In genomic region chr16:2076072-2076865, GRCh38 we compare ENCODE assay signal across 20 cellular contexts. TPM values are rescaled to one million over a fixed set of nuclear protein-coding genes. Genes with fewer than 3 reads are reported as not detected.
DNase-seq lines count a peak whose midpoint lies in the region; ATAC-seq, FAIRE-seq and TF ChIP-seq lines count a peak whose summit lies in the region.
"Had no signal": no experiment of that assay in that cellular context is flagged by ENCODE, and none has a peak within 500 bp of the region (broad histone marks: within the 10 kb centered on the region; RNA-seq: fewer than 3 reads in every experiment).

No MANE protein-coding gene starts in this region.

- H3K9me3 ChIP-seq in HepG2 (ENCODE audit: low read length) (no peaks in the 10 kb centered on the region), right lobe of liver (no peaks in the 10 kb centered on the region), neuronal stem cell (replicated peaks in 1 of 2; ENCODE audit: control insufficient read depth in 2 of 2, insufficient read depth in 1 of 2, low read depth in 1 of 2, low read length in 2 of 2) (no peaks in the 10 kb centered on the region)
- H3K9me3 ChIP-seq: BLaER1, Caco-2 had no signal

- TF ChIP-seq CTCF in HepG2 (CRISPR knock-in tag; IDR thresholded peaks at IDR 0.05) = no peak
- TF ChIP-seq CTCF in right lobe of liver (IDR thresholded peaks at IDR 0.05) = no peak

- H3K4me3 Mint-ChIP-seq in activated T-cell treated with anti-CD3 and anti-CD28 coated beads, Interleukin-2, amount 50 U/mL, for 24 hours = no peak overlapping the region
- H3K4me3 Mint-ChIP-seq: B cell; CD4-positive, CD25-positive, alpha-beta regulatory T cell; CD8-positive, alpha-beta T cell had no signal

- BruUV-seq in HepG2 (replicated peaks; lab: Mats Ljungman, UMichigan) = TSS peak; percentile 39

- no peak overlapping the region for H3K18ac ChIP-seq in neuronal stem cell (ENCODE audit: low read length)

- H3K79me2 ChIP-seq in HepG2 (ENCODE audit: insufficient read depth, low read length) = no peaks in the 10 kb centered on the region

- H3K36me3 ChIP-seq in HepG2 (replicated peaks in 1 of 2; ENCODE audit: control insufficient read depth in 1 of 2, insufficient read depth in 2 of 2, low read length in 2 of 2) (peaks cover 14 to 19% of the 10 kb centered on the region in 2 experiments; a peak in 4 of 5 replicates), right lobe of liver (peaks cover 0 to 70% (median 18%) of the 10 kb centered on the region in 4 donors), neuronal stem cell (replicated peaks in 1 of 2; ENCODE audit: control insufficient read depth in 2 of 2, insufficient read depth in 2 of 2, low read length in 2 of 2) (peaks cover 19 to 84% of the 10 kb centered on the region in 2 donors)

- no peak overlapping the region for H2BK15ac ChIP-seq in neuronal stem cell (ENCODE audit: low read length)

- no peak overlapping the region for H3K27ac Mint-ChIP-seq in activated T-cell treated with anti-CD3 and anti-CD28 coated beads, Interleukin-2, amount 50 U/mL, for 24 hours
- H3K27ac Mint-ChIP-seq: B cell; CD4-positive, CD25-positive, alpha-beta regulatory T cell; CD8-positive, alpha-beta T cell had no signal

- peaks cover 6% of the 10 kb centered on the region for H3K79me1 ChIP-seq in neuronal stem cell (ENCODE audit: low read depth, low read length)

- CTCF ChIA-PET in HepG2 (lab: Yijun Ruan, JAX; ENCODE audit: low intra/inter-chr PET ratio, low total read pairs) = no interaction called here

- no peak overlapping the region for H2AFZ ChIP-seq in HepG2 (ENCODE audit: low read length)
- H2AFZ ChIP-seq in neuronal stem cell (ENCODE audit: low read length) = no peak overlapping the region

- H4K8ac ChIP-seq in neuronal stem cell (ENCODE audit: low read depth, low read length) = no peak overlapping the region

- peak overlapping the region; percentile 5 for H2BK5ac ChIP-seq in neuronal stem cell (ENCODE audit: low read length)

- no peak overlapping the region for H2BK120ac ChIP-seq in neuronal stem cell (ENCODE audit: low read depth, low read length)

- H3K4me1 ChIP-seq in HepG2 (ENCODE audit: insufficient read depth, low read length) (no peaks in the 10 kb centered on the region), right lobe of liver (no peaks in the 10 kb centered on the region), neuronal stem cell (ENCODE audit: control insufficient read depth in 2 of 2, insufficient read depth in 1 of 2, low read depth in 1 of 2, low read length in 2 of 2) (no peaks in the 10 kb centered on the region)
- H3K4me1 ChIP-seq: Caco-2 had no signal

- H3K4me3 ChIP-seq in HepG2 (replicated peaks in 1 of 3; ENCODE audit: insufficient read depth in 1 of 3, low read depth in 2 of 3, low read length in 3 of 3) = no peak overlapping the region
- no peak overlapping the region for H3K4me3 ChIP-seq in right lobe of liver
- no peak overlapping the region for H3K4me3 ChIP-seq in neuronal stem cell (ENCODE audit: low read length in 2 of 2)
- H3K4me3 ChIP-seq: BLaER1 had no signal

- no peak for ATAC-seq in HepG2
- ATAC-seq in right lobe of liver = no peak
- ATAC-seq: CD8-positive, alpha-beta T cell had no signal

- H3K23ac ChIP-seq in neuronal stem cell (ENCODE audit: low read depth, low read length, poor library complexity) = no peak overlapping the region

- no peak for FAIRE-seq in HepG2 (lab: Jason Lieb, UNC)
- FAIRE-seq: A204.1, G401.6, GM12892 had no signal

- intact Hi-C loops in HepG2 (cut with micrococcal nuclease; ENCODE audit: unreplicated experiment) = no loop called here
- intact Hi-C loops in right lobe of liver (cut with DNase I) = no loop called here

- H3K4me2 ChIP-seq in HepG2 (ENCODE audit: low read depth, low read length) = no peak overlapping the region
- no peak overlapping the region for H3K4me2 ChIP-seq in neuronal stem cell (ENCODE audit: insufficient read depth, low read length, poor library complexity, severe bottlenecking)
- H3K4me2 ChIP-seq: BLaER1 had no signal

- H3K9ac ChIP-seq in HepG2 (ENCODE audit: insufficient read depth, low read depth, low read length) (no peak overlapping the region), neuronal stem cell (ENCODE audit: low read depth, low read length, poor library complexity) (no peak overlapping the region)
- H3K9ac ChIP-seq: BLaER1 had no signal

- H3K4me1 Mint-ChIP-seq in activated T-cell treated with anti-CD3 and anti-CD28 coated beads, Interleukin-2, amount 50 U/mL, for 24 hours (ENCODE audit: low read depth) = no peaks in the 10 kb centered on the region
- H3K4me1 Mint-ChIP-seq: B cell; CD4-positive, CD25-positive, alpha-beta regulatory T cell had no signal

- no peak overlapping the region for H3K4ac ChIP-seq in neuronal stem cell (ENCODE audit: low read length)

- no peaks in the 10 kb centered on the region for H3K27me3 Mint-ChIP-seq in activated T-cell treated with anti-CD3 and anti-CD28 coated beads, Interleukin-2, amount 50 U/mL, for 24 hours
- H3K27me3 Mint-ChIP-seq: B cell; CD4-positive, CD25-positive, alpha-beta regulatory T cell had no signal

- no peaks in the 10 kb centered on the region for H3K9me3 Mint-ChIP-seq in activated T-cell treated with anti-CD3 and anti-CD28 coated beads, Interleukin-2, amount 50 U/mL, for 24 hours
- H3K9me3 Mint-ChIP-seq: CD8-positive, alpha-beta T cell had no signal

- no peak for TF ChIP-seq RAD21 in HepG2 (CRISPR knock-in tag; IDR thresholded peaks at IDR 0.05)

- no peak overlapping the region for H2AK5ac ChIP-seq in neuronal stem cell (ENCODE audit: low read depth, low read length)

- H2BK12ac ChIP-seq in neuronal stem cell (ENCODE audit: low read length) = no peak overlapping the region

- TF ChIP-seq POLR2A in HepG2 (IDR thresholded peaks at IDR 0.05; ENCODE audit: insufficient read depth in 1 of 2, low read depth in 2 of 2, low read length in 2 of 2) (no peak), right lobe of liver (IDR thresholded peaks at IDR 0.05) (no peak)

- H4K20me1 ChIP-seq in HepG2 (ENCODE audit: insufficient read depth, low read length) = no peaks in the 10 kb centered on the region

- no peaks in the 10 kb centered on the region for H3K27me3 ChIP-seq in HepG2 (ENCODE audit: control insufficient read depth in 1 of 2, insufficient read depth in 2 of 2, low read length in 2 of 2)
- H3K27me3 ChIP-seq in right lobe of liver = no peaks in the 10 kb centered on the region
- no peaks in the 10 kb centered on the region for H3K27me3 ChIP-seq in neuronal stem cell (ENCODE audit: control insufficient read depth in 3 of 3, insufficient read depth in 3 of 3, low read depth in 1 of 3, low read length in 3 of 3)
- H3K27me3 ChIP-seq: BLaER1 had no signal

- H3K27ac ChIP-seq in HepG2 (ENCODE audit: extremely low read length, insufficient read depth, low read length) (no peak overlapping the region), right lobe of liver (no peak overlapping the region), neuronal stem cell (replicated peaks; ENCODE audit: low read length) (no peak overlapping the region)
- H3K27ac ChIP-seq: 22Rv1, BLaER1, C4-2B had no signal

- no peak for DNase-seq in HepG2 (ENCODE audit: low spot score)
- DNase-seq in right lobe of liver = no peak
- DNase-seq in neuronal stem cell (ENCODE audit: low spot score) = no peak
- no peak for DNase-seq in activated T-cell treated with anti-CD3 and anti-CD28 coated beads, Interleukin-2, amount 50 U/mL, for 24 hours
- no peak for DNase-seq in SIG-M5 (lab: John Stamatoyannopoulos, UW)
- DNase-seq: Caco-2; CD4-positive, CD25-positive, alpha-beta regulatory T cell; CD8-positive, alpha-beta T cell; DMS153; DND-41; GOT3; H7; HCEC 1CT had no signal

- TF ChIP-seq EP300 in HepG2 (IDR thresholded peaks at IDR 0.05; ENCODE audit: low read depth in 2 of 2, low read length in 2 of 2) (no peak), HepG2 (CRISPR knock-in tag; IDR thresholded peaks at IDR 0.05; ENCODE audit: borderline replicate concordance) (no peak)

- peaks cover 77% of the 10 kb centered on the region for H3K36me3 Mint-ChIP-seq in activated T-cell treated with anti-CD3 and anti-CD28 coated beads, Interleukin-2, amount 50 U/mL, for 24 hours (ENCODE audit: low read depth)
- H3K36me3 Mint-ChIP-seq: CD4-positive, CD25-positive, alpha-beta regulatory T cell had no signal

- 97% methylated on average over 15 of the region's 28 CpGs for WGBS in HepG2 (ENCODE audit: low lambda C conversion rate)
- 93% methylated on average over 2 of the region's 28 CpGs for WGBS in right lobe of liver (ENCODE audit: insufficient coverage, low coverage, low lambda C conversion rate, missing lambda C conversion rate)
- no CpG with 5 or more reads among the region's 28 CpGs for WGBS in neuronal stem cell (ENCODE audit: extremely low coverage in 2 of 2, insufficient read length in 2 of 2, insufficient replicate concordance in 1 of 2), 2 donors

- in situ Hi-C loops in HepG2 (cut with HindIII; ENCODE audit: extremely low pct_ligation_motif_present, low pct_unique_long_range_greater_than_20kb) = no loop called here

- H3K14ac ChIP-seq in neuronal stem cell (ENCODE audit: low read length) = no peak overlapping the region

- POLR2A ChIA-PET in HepG2 (lab: Yijun Ruan, JAX) = no interaction called here

- no peak overlapping the region for H4K91ac ChIP-seq in neuronal stem cell (ENCODE audit: low read depth, low read length, poor library complexity)

RNA-seq across cellular contexts. Expression of gene TSC2, which starts 28.5 kb away (rescaled TPM):
- 10.3 and 19.6 TPM in 2 replicates for total RNA-seq in HepG2 (2016; rRNA removed; fragmentation: Illumina TruSeq; extraction: Trizol)
- 13.6 and 17.2 TPM in 2 replicates for total RNA-seq in HepG2 (2016; cell fraction: cytosol; rRNA removed; fragmentation: Illumina TruSeq; extraction: Trizol; ENCODE audit: low read depth)
- total RNA-seq in HepG2 (2016; cell fraction: insoluble cytoplasmic fraction; rRNA removed; fragmentation: Illumina TruSeq; extraction: Trizol) = 7.7 and 19.6 TPM in 2 replicates
- 13.2 and 13.3 TPM in 2 replicates for total RNA-seq in HepG2 (2016; cell fraction: membrane; rRNA removed; fragmentation: Illumina TruSeq; extraction: Trizol)
- 21.2 and 34.7 TPM in 2 replicates for total RNA-seq in HepG2 (2016; cell fraction: nucleus; rRNA removed; fragmentation: Illumina TruSeq; extraction: Trizol)
- 40.4 and 44.6 TPM in 2 replicates for polyA plus RNA-seq in HepG2 (2011; rRNA removed)
- 13.0 and 19.7 TPM in 2 replicates for polyA plus RNA-seq in HepG2 (2011; cell fraction: cytosol; rRNA removed)
- 352 and 473 TPM in 2 replicates for polyA plus RNA-seq in HepG2 (2011; cell fraction: nucleus; rRNA removed)
- polyA plus RNA-seq in HepG2 (2012) = 50.1 and 57.0 TPM in 2 replicates
- polyA plus RNA-seq in HepG2 (2016; cell fraction: cytosol; fragmentation: Illumina TruSeq; extraction: Trizol; ENCODE audit: low read depth) = 2.9 and 4.1 TPM in 2 replicates
- polyA plus RNA-seq in HepG2 (2016; cell fraction: insoluble cytoplasmic fraction; fragmentation: Illumina TruSeq; extraction: Trizol; ENCODE audit: low read depth) = 13.2 and 17.7 TPM in 2 replicates
- polyA plus RNA-seq in HepG2 (2016; cell fraction: membrane; fragmentation: Illumina TruSeq; extraction: Trizol; ENCODE audit: low read depth) = 5.4 and 5.7 TPM in 2 replicates
- polyA plus RNA-seq in HepG2 (2016; cell fraction: nucleus; fragmentation: Illumina TruSeq; extraction: Trizol; ENCODE audit: insufficient read depth, low read depth) = 82.5 and 84.9 TPM in 2 replicates
- polyA minus RNA-seq in HepG2 (2011; rRNA and poly(A)+ RNA removed; ENCODE audit: low replicate concordance) = 69.9 and 84.9 TPM in 2 replicates
- polyA minus RNA-seq in HepG2 (2011; cell fraction: cytosol; rRNA and poly(A)+ RNA removed) = 25.5 and 36.2 TPM in 2 replicates
- polyA minus RNA-seq in HepG2 (2011; cell fraction: nucleus; rRNA and poly(A)+ RNA removed) = 59.4 and 61.0 TPM in 2 replicates
- 100 to 1,000 TPM in 1 of 6 experiments, 10 to 100 TPM in 5; 25.7 to 124 (median 59.4) TPM for total RNA-seq in right lobe of liver
- polyA plus RNA-seq in neuronal stem cell (2013, experiment 1 of 2) = 54.6 TPM
- polyA plus RNA-seq in neuronal stem cell (2013, experiment 2 of 2) = 53.2 TPM

RNA-seq across cellular contexts. Expression of gene NTHL1, which starts 28.6 kb away (rescaled TPM):
- total RNA-seq in HepG2 (2016; rRNA removed; fragmentation: Illumina TruSeq; extraction: Trizol) = 64.8 and 64.9 TPM in 2 replicates
- 24.9 and 26.2 TPM in 2 replicates for total RNA-seq in HepG2 (2016; cell fraction: cytosol; rRNA removed; fragmentation: Illumina TruSeq; extraction: Trizol; ENCODE audit: low read depth)
- total RNA-seq in HepG2 (2016; cell fraction: insoluble cytoplasmic fraction; rRNA removed; fragmentation: Illumina TruSeq; extraction: Trizol) = 69.4 and 70.6 TPM in 2 replicates
- total RNA-seq in HepG2 (2016; cell fraction: membrane; rRNA removed; fragmentation: Illumina TruSeq; extraction: Trizol) = 25.2 and 29.9 TPM in 2 replicates
- 22.8 and 26.0 TPM in 2 replicates for total RNA-seq in HepG2 (2016; cell fraction: nucleus; rRNA removed; fragmentation: Illumina TruSeq; extraction: Trizol)
- polyA plus RNA-seq in HepG2 (2011; rRNA removed) = 47.5 and 55.6 TPM in 2 replicates
- polyA plus RNA-seq in HepG2 (2011; cell fraction: cytosol; rRNA removed) = 63.4 and 112 TPM in 2 replicates
- 61.1 and 66.7 TPM in 2 replicates for polyA plus RNA-seq in HepG2 (2011; cell fraction: nucleus; rRNA removed)
- polyA plus RNA-seq in HepG2 (2012) = 19.7 and 24.2 TPM in 2 replicates
- 12.4 and 13.2 TPM in 2 replicates for polyA plus RNA-seq in HepG2 (2016; cell fraction: cytosol; fragmentation: Illumina TruSeq; extraction: Trizol; ENCODE audit: low read depth)
- 43.0 and 46.2 TPM in 2 replicates for polyA plus RNA-seq in HepG2 (2016; cell fraction: insoluble cytoplasmic fraction; fragmentation: Illumina TruSeq; extraction: Trizol; ENCODE audit: low read depth)
- 15.6 and 17.1 TPM in 2 replicates for polyA plus RNA-seq in HepG2 (2016; cell fraction: membrane; fragmentation: Illumina TruSeq; extraction: Trizol; ENCODE audit: low read depth)
- 42.8 and 44.9 TPM in 2 replicates for polyA plus RNA-seq in HepG2 (2016; cell fraction: nucleus; fragmentation: Illumina TruSeq; extraction: Trizol; ENCODE audit: insufficient read depth, low read depth)
- 25.8 and 50.8 TPM in 2 replicates for polyA minus RNA-seq in HepG2 (2011; rRNA and poly(A)+ RNA removed; ENCODE audit: low replicate concordance)
- 24.2 and 32.7 TPM in 2 replicates for polyA minus RNA-seq in HepG2 (2011; cell fraction: cytosol; rRNA and poly(A)+ RNA removed)
- 9.3 and 11.6 TPM in 2 replicates for polyA minus RNA-seq in HepG2 (2011; cell fraction: nucleus; rRNA and poly(A)+ RNA removed)
- total RNA-seq in right lobe of liver = 100 to 1,000 TPM in 1 of 6 experiments, 10 to 100 TPM in 5; 12.0 to 127 (median 42.6) TPM
- polyA plus RNA-seq in neuronal stem cell (2013, experiment 1 of 2) = 28.2 TPM
- polyA plus RNA-seq in neuronal stem cell (2013, experiment 2 of 2) = 27.7 TPM

RNA-seq across cellular contexts. Expression of gene NHERF2, which starts 49.6 kb away (rescaled TPM):
- total RNA-seq in HepG2 (2016; rRNA removed; fragmentation: Illumina TruSeq; extraction: Trizol) = 15.8 and 23.7 TPM in 2 replicates
- 17.2 and 21.7 TPM in 2 replicates for total RNA-seq in HepG2 (2016; cell fraction: cytosol; rRNA removed; fragmentation: Illumina TruSeq; extraction: Trizol; ENCODE audit: low read depth)
- 14.8 and 26.0 TPM in 2 replicates for total RNA-seq in HepG2 (2016; cell fraction: insoluble cytoplasmic fraction; rRNA removed; fragmentation: Illumina TruSeq; extraction: Trizol)
- 42.5 and 44.6 TPM in 2 replicates for total RNA-seq in HepG2 (2016; cell fraction: membrane; rRNA removed; fragmentation: Illumina TruSeq; extraction: Trizol)
- total RNA-seq in HepG2 (2016; cell fraction: nucleus; rRNA removed; fragmentation: Illumina TruSeq; extraction: Trizol) = 14.4 and 15.0 TPM in 2 replicates
- polyA plus RNA-seq in HepG2 (2011; rRNA removed) = 39.3 and 47.2 TPM in 2 replicates
- 28.8 and 54.4 TPM in 2 replicates for polyA plus RNA-seq in HepG2 (2011; cell fraction: cytosol; rRNA removed)
- polyA plus RNA-seq in HepG2 (2011; cell fraction: nucleus; rRNA removed) = 94.7 and 105 TPM in 2 replicates
- 25.8 and 38.7 TPM in 2 replicates for polyA plus RNA-seq in HepG2 (2012)
- polyA plus RNA-seq in HepG2 (2016; cell fraction: cytosol; fragmentation: Illumina TruSeq; extraction: Trizol; ENCODE audit: low read depth) = 54.0 and 63.1 TPM in 2 replicates
- polyA plus RNA-seq in HepG2 (2016; cell fraction: insoluble cytoplasmic fraction; fragmentation: Illumina TruSeq; extraction: Trizol; ENCODE audit: low read depth) = 37.8 and 52.2 TPM in 2 replicates
- polyA plus RNA-seq in HepG2 (2016; cell fraction: membrane; fragmentation: Illumina TruSeq; extraction: Trizol; ENCODE audit: low read depth) = 72.6 and 84.9 TPM in 2 replicates
- 53.4 and 59.6 TPM in 2 replicates for polyA plus RNA-seq in HepG2 (2016; cell fraction: nucleus; fragmentation: Illumina TruSeq; extraction: Trizol; ENCODE audit: insufficient read depth, low read depth)
- polyA minus RNA-seq in HepG2 (2011; rRNA and poly(A)+ RNA removed; ENCODE audit: low replicate concordance) = 6.8 and 36.4 TPM in 2 replicates
- polyA minus RNA-seq in HepG2 (2011; cell fraction: cytosol; rRNA and poly(A)+ RNA removed) = 24.4 and 28.2 TPM in 2 replicates
- polyA minus RNA-seq in HepG2 (2011; cell fraction: nucleus; rRNA and poly(A)+ RNA removed) = 13.3 and 13.8 TPM in 2 replicates
- 100 to 1,000 TPM; 129 to 284 (median 186) TPM for total RNA-seq in right lobe of liver
- 16.0 TPM for polyA plus RNA-seq in neuronal stem cell (2013, experiment 1 of 2)
- 14.8 TPM for polyA plus RNA-seq in neuronal stem cell (2013, experiment 2 of 2)

RNA-seq across cellular contexts. Expression of gene NPW, which starts 56.7 kb away (rescaled TPM):
- 0.97 TPM in 1 of 2 replicates, not detected in the other for total RNA-seq in HepG2 (2016; rRNA removed; fragmentation: Illumina TruSeq; extraction: Trizol)
- total RNA-seq in HepG2 (2016; cell fraction: cytosol; rRNA removed; fragmentation: Illumina TruSeq; extraction: Trizol; ENCODE audit: low read depth) = 1.1 and 2.6 TPM in 2 replicates
- 0.87 TPM in 1 of 2 replicates, not detected in the other for total RNA-seq in HepG2 (2016; cell fraction: insoluble cytoplasmic fraction; rRNA removed; fragmentation: Illumina TruSeq; extraction: Trizol)
- 0.71 and 0.79 TPM in 2 replicates for total RNA-seq in HepG2 (2016; cell fraction: membrane; rRNA removed; fragmentation: Illumina TruSeq; extraction: Trizol)
- not detected in 2 replicates for total RNA-seq in HepG2 (2016; cell fraction: nucleus; rRNA removed; fragmentation: Illumina TruSeq; extraction: Trizol)
- 0.24 and 0.25 TPM in 2 replicates for polyA plus RNA-seq in HepG2 (2011; rRNA removed)
- 0.50 and 0.85 TPM in 2 replicates for polyA plus RNA-seq in HepG2 (2011; cell fraction: cytosol; rRNA removed)
- polyA plus RNA-seq in HepG2 (2011; cell fraction: nucleus; rRNA removed) = 1.1 and 1.2 TPM in 2 replicates
- polyA plus RNA-seq in HepG2 (2012) = 0.82 and 1.4 TPM in 2 replicates
- 0.87 and 1.2 TPM in 2 replicates for polyA plus RNA-seq in HepG2 (2016; cell fraction: cytosol; fragmentation: Illumina TruSeq; extraction: Trizol; ENCODE audit: low read depth)
- polyA plus RNA-seq in HepG2 (2016; cell fraction: insoluble cytoplasmic fraction; fragmentation: Illumina TruSeq; extraction: Trizol; ENCODE audit: low read depth) = 0.61 and 0.63 TPM in 2 replicates
- 0.42 and 0.81 TPM in 2 replicates for polyA plus RNA-seq in HepG2 (2016; cell fraction: membrane; fragmentation: Illumina TruSeq; extraction: Trizol; ENCODE audit: low read depth)
- polyA plus RNA-seq in HepG2 (2016; cell fraction: nucleus; fragmentation: Illumina TruSeq; extraction: Trizol; ENCODE audit: insufficient read depth, low read depth) = 0.85 and 2.0 TPM in 2 replicates
- polyA minus RNA-seq in HepG2 (2011; rRNA and poly(A)+ RNA removed; ENCODE audit: low replicate concordance) = 0.21 TPM in 1 of 2 replicates, not detected in the other
- 3.4 TPM in 1 of 2 replicates, not detected in the other for polyA minus RNA-seq in HepG2 (2011; cell fraction: cytosol; rRNA and poly(A)+ RNA removed)
- polyA minus RNA-seq in HepG2 (2011; cell fraction: nucleus; rRNA and poly(A)+ RNA removed) = 0.50 TPM in 1 of 2 replicates, not detected in the other
- total RNA-seq in right lobe of liver = 10 to 100 TPM in 2 of 6 experiments, 1 to 10 TPM in 4; 2.7 to 12.3 (median 8.2) TPM
- polyA plus RNA-seq in neuronal stem cell (2013, experiment 1 of 2) = 2.0 TPM
- 1.7 TPM for polyA plus RNA-seq in neuronal stem cell (2013, experiment 2 of 2)
- total RNA-seq: CD4-positive, CD25-positive, alpha-beta regulatory T cell; CD8-positive, alpha-beta T cell had no signal
- polyA plus RNA-seq: CD4-positive, CD25-positive, alpha-beta regulatory T cell had no signal

RNA-seq across cellular contexts. Expression of gene PKD1, which starts 59.4 kb away (rescaled TPM):
- total RNA-seq in HepG2 (2016; rRNA removed; fragmentation: Illumina TruSeq; extraction: Trizol) (9.1 and 22.1 TPM in 2 replicates), right lobe of liver (10 to 100 TPM; 28.5 to 58.2 (median 42.8) TPM)
- total RNA-seq in HepG2 (2016; cell fraction: cytosol; rRNA removed; fragmentation: Illumina TruSeq; extraction: Trizol; ENCODE audit: low read depth) = 14.9 and 15.2 TPM in 2 replicates
- total RNA-seq in HepG2 (2016; cell fraction: insoluble cytoplasmic fraction; rRNA removed; fragmentation: Illumina TruSeq; extraction: Trizol) = 6.6 and 20.8 TPM in 2 replicates
- 10.1 and 11.4 TPM in 2 replicates for total RNA-seq in HepG2 (2016; cell fraction: membrane; rRNA removed; fragmentation: Illumina TruSeq; extraction: Trizol)
- 26.8 and 33.4 TPM in 2 replicates for total RNA-seq in HepG2 (2016; cell fraction: nucleus; rRNA removed; fragmentation: Illumina TruSeq; extraction: Trizol)
- polyA plus RNA-seq in HepG2 (2011; rRNA removed) = 23.0 and 40.7 TPM in 2 replicates
- polyA plus RNA-seq in HepG2 (2011; cell fraction: cytosol; rRNA removed) = 18.3 and 19.9 TPM in 2 replicates
- polyA plus RNA-seq in HepG2 (2011; cell fraction: nucleus; rRNA removed) = 410 and 565 TPM in 2 replicates
- polyA plus RNA-seq in HepG2 (2012) = 20.8 and 52.6 TPM in 2 replicates
- polyA plus RNA-seq in HepG2 (2016; cell fraction: cytosol; fragmentation: Illumina TruSeq; extraction: Trizol; ENCODE audit: low read depth) = 0.90 and 0.96 TPM in 2 replicates
- 6.2 and 8.3 TPM in 2 replicates for polyA plus RNA-seq in HepG2 (2016; cell fraction: insoluble cytoplasmic fraction; fragmentation: Illumina TruSeq; extraction: Trizol; ENCODE audit: low read depth)
- polyA plus RNA-seq in HepG2 (2016; cell fraction: membrane; fragmentation: Illumina TruSeq; extraction: Trizol; ENCODE audit: low read depth) = 1.6 TPM in 2 replicates
- polyA plus RNA-seq in HepG2 (2016; cell fraction: nucleus; fragmentation: Illumina TruSeq; extraction: Trizol; ENCODE audit: insufficient read depth, low read depth) = 86.8 and 102 TPM in 2 replicates
- 24.5 and 75.7 TPM in 2 replicates for polyA minus RNA-seq in HepG2 (2011; rRNA and poly(A)+ RNA removed; ENCODE audit: low replicate concordance)
- 24.3 and 34.5 TPM in 2 replicates for polyA minus RNA-seq in HepG2 (2011; cell fraction: cytosol; rRNA and poly(A)+ RNA removed)
- polyA minus RNA-seq in HepG2 (2011; cell fraction: nucleus; rRNA and poly(A)+ RNA removed) = 72.0 and 84.2 TPM in 2 replicates
- polyA plus RNA-seq in neuronal stem cell (2013, experiment 1 of 2) = 27.8 TPM
- polyA plus RNA-seq in neuronal stem cell (2013, experiment 2 of 2) = 26.3 TPM
